In genomic region chr17:79931517-79932309, GRCh38 we compare ENCODE assay signal across 1 cellular context.
TF ChIP-seq lines count a peak whose summit lies in the region.

No MANE protein-coding gene starts in this region.

TF ChIP-seq in HepG2, 621 proteins besides CTCF, POLR2A, EP300 and RAD21 (continued from another document and continues in another):
- TF ChIP-seq STAT6 (CRISPR knock-in tag; IDR thresholded peaks at IDR 0.05; ENCODE audit: borderline replicate concordance) (no peak), RFX1 (IDR thresholded peaks at IDR 0.05) (no peak), SRF (IDR thresholded peaks at IDR 0.05; ENCODE audit: low read depth, low read length) (no peak), DR1 (CRISPR knock-in tag; IDR thresholded peaks at IDR 0.05) (no peak), PHF20 (CRISPR knock-in tag; IDR thresholded peaks at IDR 0.05) (0 out of 2 replicates have a peak, but pooled peaks have one; percentile 32), ZNF251 (CRISPR knock-in tag; IDR thresholded peaks at IDR 0.05) (no peak), MED13 (CRISPR knock-in tag; IDR thresholded peaks at IDR 0.05) (no peak), GFI1 (CRISPR knock-in tag; IDR thresholded peaks at IDR 0.05; ENCODE audit: borderline replicate concordance) (no peak), ZNF407 (CRISPR knock-in tag; IDR thresholded peaks at IDR 0.05; ENCODE audit: not compliant biosample characterization) (peak; percentile 31), ZZZ3 (CRISPR knock-in tag; IDR thresholded peaks at IDR 0.05; ENCODE audit: borderline replicate concordance) (no peak), CEBPG (CRISPR knock-in tag; IDR thresholded peaks at IDR 0.05) (peak; percentile 39; the same call in 1 of the 2 replicates), NFKB2 (CRISPR knock-in tag; IDR thresholded peaks at IDR 0.05; ENCODE audit: borderline replicate concordance) (peak; percentile 15; the same call in 1 of the 2 replicates), ZNF512B (CRISPR knock-in tag; IDR thresholded peaks at IDR 0.05; ENCODE audit: borderline replicate concordance) (no peak), ZNF383 (CRISPR knock-in tag; IDR thresholded peaks at IDR 0.05; ENCODE audit: borderline replicate concordance) (no peak), ZNF713 (CRISPR knock-in tag; IDR thresholded peaks at IDR 0.05) (no peak), ZBTB33 (CRISPR knock-in tag; IDR thresholded peaks at IDR 0.05) (peak; percentile 65; the same call in 1 of the 2 replicates), ZNF18 (CRISPR knock-in tag; IDR thresholded peaks at IDR 0.05; ENCODE audit: insufficient replicate concordance) (no peak), ZNF143 (CRISPR knock-in tag; IDR thresholded peaks at IDR 0.05) (no peak), ZNF354B (CRISPR knock-in tag; IDR thresholded peaks at IDR 0.05) (no peak), KLF16 (CRISPR knock-in tag; IDR thresholded peaks at IDR 0.05) (peak in 1 of 2 experiments; percentile 82; a peak in 2 of 4 replicates), ZNF292 (CRISPR knock-in tag; IDR thresholded peaks at IDR 0.05; ENCODE audit: borderline replicate concordance, low read depth) (peak; percentile 74; the same call in 1 of the 2 replicates), HNRNPL (IDR thresholded peaks at IDR 0.05; ENCODE audit: low read depth, low read length) (peak; percentile 88; the same call in 1 of the 2 replicates), MTA1 (CRISPR knock-in tag; IDR thresholded peaks at IDR 0.05; ENCODE audit: borderline replicate concordance) (peak; percentile 49; the same call in 1 of the 2 replicates), ZNF720 (CRISPR knock-in tag; IDR thresholded peaks at IDR 0.05) (no peak), ATF5 (CRISPR knock-in tag; IDR thresholded peaks at IDR 0.05; ENCODE audit: low read depth) (no peak), MTF1 (CRISPR knock-in tag; IDR thresholded peaks at IDR 0.05) (no peak), ZFP37 (CRISPR knock-in tag; IDR thresholded peaks at IDR 0.05; ENCODE audit: borderline replicate concordance) (no peak), MBNL3 (CRISPR knock-in tag; conservative IDR thresholded peaks at IDR 0.05) (no peak), GABPB1 (CRISPR knock-in tag; IDR thresholded peaks at IDR 0.05) (no peak), ZNF792 (CRISPR knock-in tag; IDR thresholded peaks at IDR 0.05) (peak; percentile 80), ZNF281 (CRISPR knock-in tag; IDR thresholded peaks at IDR 0.05; ENCODE audit: borderline replicate concordance) (peak; percentile 49; the same call in 1 of the 2 replicates), KAT2B (IDR thresholded peaks at IDR 0.05; ENCODE audit: borderline replicate concordance, low read depth, low read length) (no peak), RXRB (CRISPR knock-in tag; IDR thresholded peaks at IDR 0.05; ENCODE audit: borderline replicate concordance) (peak; percentile 88), ARHGAP35 (CRISPR knock-in tag; IDR thresholded peaks at IDR 0.05; ENCODE audit: borderline replicate concordance) (no peak), HOXA5 (CRISPR knock-in tag; IDR thresholded peaks at IDR 0.05) (no peak), ZNF431 (CRISPR knock-in tag; IDR thresholded peaks at IDR 0.05; ENCODE audit: borderline replicate concordance, low read depth) (no peak), HDAC6 (IDR thresholded peaks at IDR 0.05; ENCODE audit: low read depth, low read length) (no peak), NR2F2 (IDR thresholded peaks at IDR 0.05; ENCODE audit: borderline replicate concordance, low read depth) (no peak), ZNF614 (CRISPR knock-in tag; IDR thresholded peaks at IDR 0.05; ENCODE audit: borderline replicate concordance) (no peak; the same call in 1 of the 2 replicates), RCOR2 (CRISPR knock-in tag; IDR thresholded peaks at IDR 0.05) (0 out of 2 replicates have a peak, but pooled peaks have one; percentile 43), MEIS1 (CRISPR knock-in tag; IDR thresholded peaks at IDR 0.05; ENCODE audit: borderline replicate concordance) (0 out of 2 replicates have a peak, but pooled peaks have one; percentile 39), MBD4 (IDR thresholded peaks at IDR 0.05; ENCODE audit: borderline replicate concordance, low read length) (no peak), SIN3B (IDR thresholded peaks at IDR 0.05; ENCODE audit: low read length) (no peak)
